1 cellular context compared by ENCODE assay signal in genomic region chr7:3725145-3725544, GRCh38.
TF ChIP-seq lines count a peak whose summit lies in the region.

No MANE protein-coding gene starts in this region.

TF ChIP-seq in endothelial cell of umbilical vein, 7 proteins besides CTCF, POLR2A, EP300 and RAD21:
- TF ChIP-seq JUN (IDR thresholded peaks at IDR 0.05; ENCODE audit: borderline replicate concordance, insufficient read depth, insufficient read length, low read depth) (no peak), GATA2 (IDR thresholded peaks at IDR 0.05; ENCODE audit: insufficient read depth, insufficient read length, low read depth, low read length) (no peak), POLR2AphosphoS5 (IDR thresholded peaks at IDR 0.05; ENCODE audit: insufficient read depth, low read depth, low read length) (no peak), MYC (IDR thresholded peaks at IDR 0.05; ENCODE audit: low read depth, low read length) (no peak), EZH2 (IDR thresholded peaks at IDR 0.05; ENCODE audit: borderline replicate concordance, low read depth, low read length, severe bottlenecking) (no peak), FOS (IDR thresholded peaks at IDR 0.05; ENCODE audit: borderline replicate concordance, insufficient read depth, low read length) (no peak)
- TF ChIP-seq, protein P1, sequence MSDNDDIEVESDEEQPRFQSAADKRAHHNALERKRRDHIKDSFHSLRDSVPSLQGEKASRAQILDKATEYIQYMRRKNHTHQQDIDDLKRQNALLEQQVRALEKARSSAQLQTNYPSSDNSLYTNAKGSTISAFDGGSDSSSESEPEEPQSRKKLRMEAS (IDR thresholded peaks at IDR 0.05; ENCODE audit: insufficient read depth, insufficient read length) = no peak
